In genomic region chr17:68800731-68801130, GRCh38 we compare ENCODE assay signal across 19 cellular contexts.
"Had no signal": no experiment of that assay in that cellular context is flagged by ENCODE, and none has a peak within 500 bp of the region (broad histone marks: within the 10 kb centered on the region; RNA-seq: fewer than 3 reads in every experiment).

No MANE protein-coding gene starts in this region.

- H3K36me3 ChIP-seq: adrenal gland, breast epithelium, heart left ventricle, upper lobe of right lung, WERI-Rb-1 had no signal

- H3K9me3 Mint-ChIP-seq: activated CD8-positive, alpha-beta T cell treated with anti-CD3 and anti-CD28 coated beads for 36 hours; activated naive CD4-positive, alpha-beta T cell treated with anti-CD3 and anti-CD28 coated beads, Interleukin-2, amount 10 ng/mL, durations not matched to agents 7 days and 5 days; stimulated activated naive CD8-positive, alpha-beta T cell treated with anti-CD3 and anti-CD28 coated beads, Interleukin-15, Interleukin-2, amounts not matched to agents 100 ng/mL and 50 ng/mL, for 24 hours had no signal

- H3K27ac Mint-ChIP-seq: activated CD4-positive, alpha-beta T cell treated with anti-CD3 and anti-CD28 coated beads for 36 hours; activated CD8-positive, alpha-beta T cell treated with anti-CD3 and anti-CD28 coated beads for 36 hours; activated naive CD4-positive, alpha-beta T cell treated with anti-CD3 and anti-CD28 coated beads, Interleukin-2, amount 10 ng/mL, durations not matched to agents 7 days and 5 days; activated T-helper 17 cell treated with anti-CD3 and anti-CD28 coated beads, Interleukin-2, amount 50 U/mL, for 72 hours; nephron progenitor cell; stimulated activated naive CD8-positive, alpha-beta T cell treated with anti-CD3 and anti-CD28 coated beads, Interleukin-15, Interleukin-2, amounts not matched to agents 100 ng/mL and 50 ng/mL, for 24 hours had no signal

- DNase-seq: activated CD4-positive, alpha-beta T cell treated with anti-CD3 and anti-CD28 coated beads for 36 hours; activated CD8-positive, alpha-beta T cell treated with anti-CD3 and anti-CD28 coated beads for 36 hours; activated naive CD4-positive, alpha-beta T cell treated with anti-CD3 and anti-CD28 coated beads, Interleukin-2, amount 10 ng/mL, durations not matched to agents 7 days and 5 days; adrenal gland; foreskin keratinocyte; heart left ventricle; islet precursor cell; mesendoderm; nephron progenitor cell; psoas muscle; stimulated activated CD4-positive, alpha-beta T cell treated with anti-CD3 and anti-CD28 coated beads, Interleukin-4, amount 100 ng/mL, for 1 hour; stimulated activated CD8-positive, alpha-beta memory T cell treated with anti-CD3 and anti-CD28 coated beads, Interleukin-4, amount 100 ng/mL, for 48 hours; T-helper 1 cell; upper lobe of right lung; WERI-Rb-1 had no signal

- H3K27me3 Mint-ChIP-seq: stimulated activated naive CD8-positive, alpha-beta T cell treated with anti-CD3 and anti-CD28 coated beads, Interleukin-15, Interleukin-2, amounts not matched to agents 100 ng/mL and 50 ng/mL, for 24 hours had no signal

- H3K4me3 Mint-ChIP-seq: activated CD4-positive, alpha-beta T cell treated with anti-CD3 and anti-CD28 coated beads for 36 hours; activated CD8-positive, alpha-beta T cell treated with anti-CD3 and anti-CD28 coated beads for 36 hours; activated naive CD4-positive, alpha-beta T cell treated with anti-CD3 and anti-CD28 coated beads, Interleukin-2, amount 10 ng/mL, durations not matched to agents 7 days and 5 days; activated T-helper 17 cell treated with anti-CD3 and anti-CD28 coated beads, Interleukin-2, amount 50 U/mL, for 72 hours; nephron progenitor cell; stimulated activated naive CD8-positive, alpha-beta T cell treated with anti-CD3 and anti-CD28 coated beads, Interleukin-15, Interleukin-2, amounts not matched to agents 100 ng/mL and 50 ng/mL, for 24 hours had no signal

- H3K9me3 ChIP-seq: adrenal gland, breast epithelium, heart left ventricle, psoas muscle, upper lobe of right lung had no signal

- ATAC-seq: activated CD4-positive, alpha-beta T cell treated with anti-CD3 and anti-CD28 coated beads for 36 hours; activated CD8-positive, alpha-beta T cell treated with anti-CD3 and anti-CD28 coated beads for 36 hours; activated T-helper 17 cell treated with anti-CD3 and anti-CD28 coated beads, Interleukin-2, amount 50 U/mL, for 72 hours; foreskin keratinocyte; left lobe of liver; upper lobe of right lung had no signal

- H3K4me1 ChIP-seq: breast epithelium, foreskin keratinocyte, psoas muscle had no signal

- H3K4me3 ChIP-seq: adrenal gland, breast epithelium, heart left ventricle, psoas muscle, upper lobe of right lung had no signal

- H3K36me3 Mint-ChIP-seq: activated naive CD4-positive, alpha-beta T cell treated with anti-CD3 and anti-CD28 coated beads, Interleukin-2, amount 10 ng/mL, durations not matched to agents 7 days and 5 days had no signal

- H3K4me1 Mint-ChIP-seq: activated CD4-positive, alpha-beta T cell treated with anti-CD3 and anti-CD28 coated beads for 36 hours; activated naive CD4-positive, alpha-beta T cell treated with anti-CD3 and anti-CD28 coated beads, Interleukin-2, amount 10 ng/mL, durations not matched to agents 7 days and 5 days; activated T-helper 17 cell treated with anti-CD3 and anti-CD28 coated beads, Interleukin-2, amount 50 U/mL, for 72 hours had no signal

- H3K27me3 ChIP-seq: adrenal gland, breast epithelium, foreskin keratinocyte, heart left ventricle, upper lobe of right lung had no signal

- H3K27ac ChIP-seq: adrenal gland, breast epithelium, foreskin keratinocyte, psoas muscle, upper lobe of right lung, WERI-Rb-1 had no signal
